Comparison of ENCODE assay signal across 20 cellular contexts in genomic region chr9:84300271-84300670, GRCh38. TPM values are rescaled to one million over a fixed set of nuclear protein-coding genes. Genes with fewer than 3 reads are reported as not detected.
DNase-seq lines count a peak whose midpoint lies in the region; ATAC-seq and TF ChIP-seq lines count a peak whose summit lies in the region.
"Had no signal": no experiment of that assay in that cellular context is flagged by ENCODE, and none has a peak within 500 bp of the region (broad histone marks: within the 10 kb centered on the region; RNA-seq: fewer than 3 reads in every experiment).

No MANE protein-coding gene starts in this region.

- TF ChIP-seq CTCF in body of pancreas (IDR thresholded peaks at IDR 0.05), result no peak
- TF ChIP-seq CTCF in SK-N-SH (IDR thresholded peaks at IDR 0.05), result no peak

- no peak overlapping the region for H3K9ac ChIP-seq in SK-N-SH

- H3K27ac ChIP-seq in esophagus (ENCODE audit: low read depth in 2 of 2, low read length in 1 of 2) (peak overlapping the region; percentile 25 to 63), body of pancreas (no peak overlapping the region), SK-N-SH (ENCODE audit: low read depth in 2 of 2, low read length in 1 of 2) (no peak overlapping the region)
- H3K27ac ChIP-seq: esophagus muscularis mucosa, suprapubic skin had no signal

- H3K4me3 ChIP-seq in esophagus (ENCODE audit: low read depth in 1 of 2, low read length in 2 of 2) (no peak overlapping the region), body of pancreas (no peak overlapping the region), SK-N-SH (ENCODE audit: low read depth in 2 of 2, low read length in 1 of 2) (no peak overlapping the region)
- H3K4me3 ChIP-seq: esophagus muscularis mucosa, suprapubic skin had no signal

- H3K9me3 ChIP-seq in esophagus (ENCODE audit: control insufficient read depth in 2 of 2, insufficient read depth in 1 of 2, low read depth in 1 of 2, low read length in 1 of 2) (no peaks in the 10 kb centered on the region), body of pancreas (no peaks in the 10 kb centered on the region), SK-N-SH (no peaks in the 10 kb centered on the region)
- H3K9me3 ChIP-seq: esophagus muscularis mucosa, suprapubic skin had no signal

- no peak for TF ChIP-seq POLR2A in body of pancreas (IDR thresholded peaks at IDR 0.05)

- H3K79me2 ChIP-seq in SK-N-SH (ENCODE audit: insufficient read depth), result no peaks in the 10 kb centered on the region

- POLR2A ChIA-PET in SK-N-SH (lab: Yijun Ruan, JAX), result no interaction called here

- CTCF ChIA-PET in SK-N-SH (lab: Yijun Ruan, JAX), result interaction anchor here (1.1 to 2.0 kb wide), 2 partner anchors 12 to 15 kb away, joined by 3 to 10 read pairs; no protein-coding TSS in a partner anchor

- intact Hi-C loops in body of pancreas (cut with DNase I), result no loop called here

- TF ChIP-seq EP300 in SK-N-SH (IDR thresholded peaks at IDR 0.05; ENCODE audit: borderline replicate concordance in 1 of 2, low read depth in 1 of 2, low read length in 1 of 2), result no peak

- H4K20me1 ChIP-seq in SK-N-SH (ENCODE audit: insufficient read depth), result no peaks in the 10 kb centered on the region

- H3K4me1 ChIP-seq in esophagus (ENCODE audit: control insufficient read depth in 2 of 2, insufficient read depth in 2 of 2, low read length in 1 of 2) (peaks cover 2 to 4% of the 10 kb centered on the region in 2 donors), body of pancreas (no peaks in the 10 kb centered on the region), SK-N-SH (ENCODE audit: control insufficient read depth in 1 of 2, insufficient read depth in 2 of 2, low read depth in 1 of 2, low read length in 1 of 2) (peaks cover 0 to 19% of the 10 kb centered on the region in 2 experiments; a peak in 2 of 4 replicates)

- ATAC-seq in body of pancreas, result no peak
- ATAC-seq: activated CD4-positive, alpha-beta T cell treated with anti-CD3 and anti-CD28 coated beads for 36 hours; sciatic nerve had no signal

- no peak for TF ChIP-seq RAD21 in SK-N-SH (IDR thresholded peaks at IDR 0.05; ENCODE audit: low read length)

- no peak overlapping the region for H3K4me2 ChIP-seq in SK-N-SH

- H3K36me3 ChIP-seq in esophagus (ENCODE audit: control insufficient read depth in 2 of 2, insufficient read depth in 2 of 2, low read length in 1 of 2) (no peaks in the 10 kb centered on the region), body of pancreas (replicated peaks in 1 of 2; ENCODE audit: insufficient read depth in 1 of 2, low read depth in 2 of 2) (no peaks in the 10 kb centered on the region), SK-N-SH (replicated peaks in 1 of 2; ENCODE audit: control insufficient read depth in 1 of 2, insufficient read depth in 2 of 2, low read length in 1 of 2) (no peaks in the 10 kb centered on the region)
- H3K36me3 ChIP-seq: esophagus muscularis mucosa, suprapubic skin had no signal

- H3K27me3 ChIP-seq in esophagus (ENCODE audit: control insufficient read depth in 1 of 2, insufficient read depth in 2 of 2, low read length in 2 of 2), result no peaks in the 10 kb centered on the region
- H3K27me3 ChIP-seq in body of pancreas, result no peaks in the 10 kb centered on the region
- H3K27me3 ChIP-seq in SK-N-SH (ENCODE audit: insufficient read depth), result no peaks in the 10 kb centered on the region
- H3K27me3 ChIP-seq: esophagus muscularis mucosa, suprapubic skin had no signal

- 42 to 58% methylated on average over 5 of the region's 5 CpGs for WGBS in esophagus, 2 donors
- 58 to 63% methylated on average over 5 of the region's 5 CpGs for WGBS in body of pancreas, 2 donors
- 69% methylated on average over 5 of the region's 5 CpGs for WGBS in SK-N-SH (ENCODE audit: low lambda C conversion rate)

- H3F3A ChIP-seq in SK-N-SH (replicated peaks; ENCODE audit: insufficient read depth), result peaks cover 4% of the 10 kb centered on the region

- no peaks in the 10 kb centered on the region for H3K9me2 ChIP-seq in SK-N-SH

- no peak overlapping the region for H2AFZ ChIP-seq in SK-N-SH (ENCODE audit: low read depth)

- DNase-seq in GM03348 (ENCODE audit: low spot score), result peak; percentile 68
- peak; percentile 45 for DNase-seq in NCI-H226
- DNase-seq in kidney tubule cell (ENCODE audit: low spot score), result peak; percentile 48
- no peak for DNase-seq in body of pancreas
- DNase-seq in anterior cingulate cortex (lab: John Stamatoyannopoulos, UW), result no peak
- no peak for DNase-seq in SK-N-SH
- no peak for DNase-seq in NCI-H2196 (lab: John Stamatoyannopoulos, UW; ENCODE audit: unreplicated experiment)
- DNase-seq: activated CD4-positive, alpha-beta T cell treated with anti-CD3 and anti-CD28 coated beads for 36 hours; activated naive CD4-positive, alpha-beta T cell; COR-L47; GOT3; hypothalamus; NCI-H1436 treated with DMSO at 0.1 percent for 48 hours; occipital lobe; stimulated activated CD4-positive, alpha-beta T cell treated with anti-CD3 and anti-CD28 coated beads, Interleukin-1b, Interleukin-23, amount 100 ng/mL, for 48 hours had no signal

TF ChIP-seq in SK-N-SH, 30 proteins besides CTCF, POLR2A, EP300 and RAD21:
- no peak for TF ChIP-seq NFIC (IDR thresholded peaks at IDR 0.05; ENCODE audit: borderline replicate concordance)
- TF ChIP-seq, protein P1, sequence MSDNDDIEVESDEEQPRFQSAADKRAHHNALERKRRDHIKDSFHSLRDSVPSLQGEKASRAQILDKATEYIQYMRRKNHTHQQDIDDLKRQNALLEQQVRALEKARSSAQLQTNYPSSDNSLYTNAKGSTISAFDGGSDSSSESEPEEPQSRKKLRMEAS (IDR thresholded peaks at IDR 0.05; ENCODE audit: low read depth), result no peak
- no peak for TF ChIP-seq MXI1 (IDR thresholded peaks at IDR 0.05; ENCODE audit: low read depth, low read length)
- no peak for TF ChIP-seq EZH2phosphoT487 (IDR thresholded peaks at IDR 0.05; ENCODE audit: borderline replicate concordance, low read depth)
- TF ChIP-seq RCOR1 (IDR thresholded peaks at IDR 0.05; ENCODE audit: low read length), result no peak
- no peak for TF ChIP-seq NRF1 (IDR thresholded peaks at IDR 0.05; ENCODE audit: low read depth, low read length)
TF ChIP-seq in SK-N-SH: peak in this region for 0.

RNA-seq across cellular contexts. Expression of gene SLC28A3, which starts 40.3 kb away (rescaled TPM):
- 1 to 10 TPM; 4.7 to 6.1 TPM for polyA plus RNA-seq in esophagus
- total RNA-seq in body of pancreas, result 1 to 10 TPM; 4.3 to 8.0 TPM
- 0.23 and 0.45 TPM in 2 replicates for polyA plus RNA-seq in SK-N-SH (2012; rRNA removed)
- 0.32 and 0.35 TPM in 2 replicates for polyA plus RNA-seq in SK-N-SH (2012; cell fraction: cytosol; rRNA removed)
- 0.16 and 0.48 TPM in 2 replicates for polyA plus RNA-seq in SK-N-SH (2012; cell fraction: nucleus; rRNA removed)
- total RNA-seq: G401, occipital lobe had no signal

Comparison
In these comparisons a context has a peak if more than half of its experiments do, and no peak if none do; other contexts are left out.
1. DNase-seq: peak in GM03348 (single experiment), NCI-H226 (single experiment) and kidney tubule cell (single experiment); none in body of pancreas (0 of 4), anterior cingulate cortex (0 of 58), SK-N-SH (single experiment) and NCI-H2196 (single experiment).
2. H3K27ac ChIP-seq: peak in esophagus (2 of 2); none in body of pancreas (0 of 4) and SK-N-SH (0 of 2).